In genomic region chr5:143561248-143561647, GRCh38 we compare ENCODE assay signal across 29 cellular contexts.
DNase-seq lines count a peak whose midpoint lies in the region; ATAC-seq and TF ChIP-seq lines count a peak whose summit lies in the region.
"Had no signal": no experiment of that assay in that cellular context is flagged by ENCODE, and none has a peak within 500 bp of the region (broad histone marks: within the 10 kb centered on the region; RNA-seq: fewer than 3 reads in every experiment).

No MANE protein-coding gene starts in this region.

- H3K9ac ChIP-seq in endodermal cell (ENCODE audit: extremely low read depth, low read length, poor library complexity, severe bottlenecking): no peak overlapping the region

- peak; percentile 69 for DNase-seq in DMS53 (lab: John Stamatoyannopoulos, UW)
- DNase-seq in DMS53 treated with DMSO at 0.1 percent for 48 hours (lab: John Stamatoyannopoulos, UW; ENCODE audit: unreplicated experiment): no peak
- peak; percentile 79 for DNase-seq in LNCaP clone FGC (ENCODE audit: low read depth)
- peak; percentile 48 for DNase-seq in endodermal cell
- DNase-seq in renal cortical epithelial cell (ENCODE audit: low read depth): peak; percentile 63
- no peak for DNase-seq in effector memory CD8-positive, alpha-beta T cell
- DNase-seq in NCI-H526 (lab: John Stamatoyannopoulos, UW): no peak
- DNase-seq: 8988T; activated CD4-positive, alpha-beta memory T cell treated with anti-CD3 and anti-CD28 coated beads for 36 hours; activated CD8-positive, alpha-beta memory T cell treated with anti-CD3 and anti-CD28 coated beads, Interleukin-2, amount 50 U/mL, for 48 hours; activated naive CD4-positive, alpha-beta T cell treated with anti-CD3 and anti-CD28 coated beads, Interleukin-2, amount 50 U/mL, for 16 hours; amniotic stem cell; CD4-positive, alpha-beta T cell; colonic mucosa; effector CD8-positive, alpha-beta T cell; EL; HCEC 1CT; head of caudate nucleus; NCI-H1694 treated with DMSO at 0.1 percent for 48 hours; NCI-H2171 treated with DMSO at 0.1 percent for 48 hours; NCI-H526 treated with DMSO at 0.1 percent for 48 hours; sigmoid colon; stimulated activated CD4-positive, alpha-beta T cell treated with anti-CD3 and anti-CD28 coated beads, Interleukin-4, amount 100 ng/mL, for 4 hours; stimulated activated naive B cell treated with anti-CD40 and anti-IgM and Interleukin-4, amounts not matched to agents 10 μg/mL and 1 μg/mL and 100 μg/mL, for 72 hours had no signal

- no peaks in the 10 kb centered on the region for H3K27me3 Mint-ChIP-seq in endodermal cell (ENCODE audit: insufficient read depth)
- H3K27me3 Mint-ChIP-seq in effector memory CD8-positive, alpha-beta T cell: no peaks in the 10 kb centered on the region
- H3K27me3 Mint-ChIP-seq: activated CD4-positive, alpha-beta memory T cell treated with anti-CD3 and anti-CD28 coated beads for 36 hours; activated T-helper 17 cell treated with anti-CD3 and anti-CD28 coated beads, Interleukin-2, amount 50 U/mL, for 72 hours; CD4-positive, alpha-beta T cell; stimulated activated naive B cell treated with anti-CD40 and anti-IgM and Interleukin-4, amounts not matched to agents 10 μg/mL and 1 μg/mL and 100 μg/mL, for 72 hours had no signal

- TF ChIP-seq CTCF in LNCaP clone FGC (IDR thresholded peaks at IDR 0.05; ENCODE audit: control insufficient read depth, extremely low read depth, insufficient read depth) (no peak), endodermal cell (conservative IDR thresholded peaks at IDR 0.05) (no peak)

- H3K4me3 ChIP-seq in LNCaP clone FGC (ENCODE audit: low read depth, low read length): no peak overlapping the region
- H3K4me3 ChIP-seq in endodermal cell (ENCODE audit: low read length): no peak overlapping the region
- H3K4me3 ChIP-seq: colonic mucosa, sigmoid colon, suprapubic skin had no signal

- no peak overlapping the region for H3K27ac ChIP-seq in endodermal cell (ENCODE audit: low read depth, low read length)
- H3K27ac ChIP-seq: colonic mucosa, sigmoid colon, suprapubic skin had no signal

- no peaks in the 10 kb centered on the region for H3K9me3 Mint-ChIP-seq in endodermal cell
- H3K9me3 Mint-ChIP-seq in effector memory CD8-positive, alpha-beta T cell: no peaks in the 10 kb centered on the region
- H3K9me3 Mint-ChIP-seq: activated CD4-positive, alpha-beta memory T cell treated with anti-CD3 and anti-CD28 coated beads for 36 hours; activated T-helper 17 cell treated with anti-CD3 and anti-CD28 coated beads, Interleukin-2, amount 50 U/mL, for 72 hours; CD4-positive, alpha-beta T cell; neural crest cell had no signal

- H3K27me3 ChIP-seq in endodermal cell (ENCODE audit: control insufficient read depth, insufficient read depth, low read length, poor library complexity, severe bottlenecking): no peaks in the 10 kb centered on the region
- H3K27me3 ChIP-seq: colonic mucosa, sigmoid colon, suprapubic skin had no signal

- H3K36me3 Mint-ChIP-seq in endodermal cell (ENCODE audit: low read depth): no peaks in the 10 kb centered on the region
- no peaks in the 10 kb centered on the region for H3K36me3 Mint-ChIP-seq in effector memory CD8-positive, alpha-beta T cell (ENCODE audit: insufficient read depth)
- H3K36me3 Mint-ChIP-seq: activated CD4-positive, alpha-beta memory T cell treated with anti-CD3 and anti-CD28 coated beads for 36 hours; stimulated activated naive B cell treated with anti-CD40 and anti-IgM and Interleukin-4, amounts not matched to agents 10 μg/mL and 1 μg/mL and 100 μg/mL, for 72 hours had no signal

- no peaks in the 10 kb centered on the region for H3K9me3 ChIP-seq in endodermal cell (ENCODE audit: control insufficient read depth, low read length)
- H3K9me3 ChIP-seq: colonic mucosa, sigmoid colon, suprapubic skin had no signal

- ATAC-seq in effector memory CD8-positive, alpha-beta T cell (replicated peaks): no peak
- ATAC-seq in GM18873 (IDR thresholded peaks at IDR 0.05; ENCODE audit: low FRiP score, unreplicated experiment): no peak
- ATAC-seq: activated CD4-positive, CD25-positive, alpha-beta regulatory T cell treated with anti-CD3 and anti-CD28 coated beads, Interleukin-2, amount 50 U/mL, for 24 hours; activated T-helper 17 cell treated with anti-CD3 and anti-CD28 coated beads, Interleukin-2, amount 50 U/mL, for 72 hours; stimulated activated naive B cell treated with anti-CD40 and anti-IgM and Interleukin-4, amounts not matched to agents 10 μg/mL and 1 μg/mL and 100 μg/mL, for 72 hours had no signal

- peaks cover 12% of the 10 kb centered on the region for H3K4me1 Mint-ChIP-seq in endodermal cell
- no peaks in the 10 kb centered on the region for H3K4me1 Mint-ChIP-seq in effector memory CD8-positive, alpha-beta T cell (ENCODE audit: low read depth in 2 of 2)
- H3K4me1 Mint-ChIP-seq: activated T-helper 17 cell treated with anti-CD3 and anti-CD28 coated beads, Interleukin-2, amount 50 U/mL, for 72 hours; neural crest cell had no signal

- H3K4me1 ChIP-seq in endodermal cell (ENCODE audit: control insufficient read depth, insufficient read depth, low read length): no peaks in the 10 kb centered on the region
- H3K4me1 ChIP-seq: colonic mucosa, suprapubic skin had no signal

- H3K4me3 Mint-ChIP-seq in endodermal cell: no peak overlapping the region
- no peak overlapping the region for H3K4me3 Mint-ChIP-seq in effector memory CD8-positive, alpha-beta T cell
- H3K4me3 Mint-ChIP-seq: activated CD4-positive, alpha-beta memory T cell treated with anti-CD3 and anti-CD28 coated beads for 36 hours; activated T-helper 17 cell treated with anti-CD3 and anti-CD28 coated beads, Interleukin-2, amount 50 U/mL, for 72 hours; CD4-positive, alpha-beta T cell; neural crest cell; stimulated activated naive B cell treated with anti-CD40 and anti-IgM and Interleukin-4, amounts not matched to agents 10 μg/mL and 1 μg/mL and 100 μg/mL, for 72 hours had no signal

- 81 to 85% methylated on average over 4 to 5 of the region's 5 CpGs for WGBS in endodermal cell (ENCODE audit: insufficient coverage in 1 of 2, insufficient read length in 1 of 2), 2 experiments

- no peak overlapping the region for H3K27ac Mint-ChIP-seq in endodermal cell
- no peak overlapping the region for H3K27ac Mint-ChIP-seq in effector memory CD8-positive, alpha-beta T cell
- H3K27ac Mint-ChIP-seq: activated CD4-positive, alpha-beta memory T cell treated with anti-CD3 and anti-CD28 coated beads for 36 hours; activated T-helper 17 cell treated with anti-CD3 and anti-CD28 coated beads, Interleukin-2, amount 50 U/mL, for 72 hours; CD4-positive, alpha-beta T cell; stimulated activated naive B cell treated with anti-CD40 and anti-IgM and Interleukin-4, amounts not matched to agents 10 μg/mL and 1 μg/mL and 100 μg/mL, for 72 hours had no signal

- H3K36me3 ChIP-seq in endodermal cell (ENCODE audit: control insufficient read depth, insufficient read depth, low read length): no peaks in the 10 kb centered on the region
- H3K36me3 ChIP-seq: colonic mucosa, sigmoid colon, suprapubic skin had no signal

Comparison
In these comparisons a context has a peak if more than half of its experiments do, and no peak if none do; other contexts are left out.
1. DNase-seq: peak in DMS53 (single experiment), LNCaP clone FGC (single experiment), endodermal cell (single experiment) and renal cortical epithelial cell (single experiment); none in DMS53 treated with DMSO at 0.1 percent for 48 hours (single experiment), effector memory CD8-positive, alpha-beta T cell (0 of 3) and NCI-H526 (0 of 2).